In genomic region chr20:42093041-42093440, GRCh38 we compare ENCODE assay signal across 16 cellular contexts.
"Had no signal": no experiment of that assay in that cellular context is flagged by ENCODE, and none has a peak within 500 bp of the region (broad histone marks: within the 10 kb centered on the region; RNA-seq: fewer than 3 reads in every experiment).

No MANE protein-coding gene starts in this region.

- ATAC-seq: Panc1, Right ventricle myocardium inferior, SK-N-SH treated with all-trans-retinoic acid at 6 μM for 48 hours, T-cell had no signal

- H3K4me3 ChIP-seq: MG63, PC-9, SJCRH30, SK-N-MC had no signal

- H2AFZ ChIP-seq: PC-9 had no signal

- DNase-seq: Kasumi-1, MG63, MV-4-11, NCI-H1436 treated with DMSO at 0.1 percent for 48 hours, NCI-H1694 treated with DMSO at 0.1 percent for 48 hours, NCI-H2227 treated with DMSO at 0.1 percent for 48 hours, NCI-H446, PC-9, SIG-M5, T-cell had no signal

- H3K4me2 ChIP-seq: PC-9 had no signal

- H3K36me3 ChIP-seq: MG63, SJCRH30 had no signal

- H3K4me1 ChIP-seq: SJCRH30 had no signal

- H3K27ac ChIP-seq: PC-9, RWPE1, SJCRH30, SK-N-MC had no signal

- H3K9me3 ChIP-seq: MG63, SJCRH30 had no signal

- H3K27me3 ChIP-seq: SJCRH30 had no signal
